Comparison of ENCODE assay signal across 1 cellular context in genomic region chr15:70493787-70494514, GRCh38.
TF ChIP-seq lines count a peak whose summit lies in the region.

No MANE protein-coding gene starts in this region.

TF ChIP-seq in K562, 482 proteins besides CTCF, POLR2A, EP300 and RAD21 (continued from another document):
- no peak for TF ChIP-seq GABPB1 (CRISPR knock-in tag; IDR thresholded peaks at IDR 0.05)
- no peak for TF ChIP-seq FOXK2 (conservative IDR thresholded peaks at IDR 0.05 in 1 of 2, IDR thresholded peaks at IDR 0.05 in 1 of 2; ENCODE audit: low read depth in 2 of 2)
- TF ChIP-seq MEIS2 (IDR thresholded peaks at IDR 0.05; ENCODE audit: partially characterized antibody), result peak; percentile 44
- TF ChIP-seq, protein P1, sequence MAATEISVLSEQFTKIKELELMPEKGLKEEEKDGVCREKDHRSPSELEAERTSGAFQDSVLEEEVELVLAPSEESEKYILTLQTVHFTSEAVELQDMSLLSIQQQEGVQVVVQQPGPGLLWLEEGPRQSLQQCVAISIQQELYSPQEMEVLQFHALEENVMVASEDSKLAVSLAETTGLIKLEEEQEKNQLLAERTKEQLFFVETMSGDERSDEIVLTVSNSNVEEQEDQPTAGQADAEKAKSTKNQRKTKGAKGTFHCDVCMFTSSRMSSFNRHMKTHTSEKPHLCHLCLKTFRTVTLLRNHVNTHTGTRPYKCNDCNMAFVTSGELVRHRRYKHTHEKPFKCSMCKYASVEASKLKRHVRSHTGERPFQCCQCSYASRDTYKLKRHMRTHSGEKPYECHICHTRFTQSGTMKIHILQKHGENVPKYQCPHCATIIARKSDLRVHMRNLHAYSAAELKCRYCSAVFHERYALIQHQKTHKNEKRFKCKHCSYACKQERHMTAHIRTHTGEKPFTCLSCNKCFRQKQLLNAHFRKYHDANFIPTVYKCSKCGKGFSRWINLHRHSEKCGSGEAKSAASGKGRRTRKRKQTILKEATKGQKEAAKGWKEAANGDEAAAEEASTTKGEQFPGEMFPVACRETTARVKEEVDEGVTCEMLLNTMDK (IDR thresholded peaks at IDR 0.05; ENCODE audit: borderline replicate concordance, insufficient read depth, low read depth, low read length, poor library complexity, severe bottlenecking), result no peak
